Comparison of ENCODE assay signal across 23 cellular contexts in genomic region chr17:58470356-58470755, GRCh38. TPM values are rescaled to one million over a fixed set of nuclear protein-coding genes. Genes with fewer than 3 reads are reported as not detected.
DNase-seq lines count a peak whose midpoint lies in the region; ATAC-seq and TF ChIP-seq lines count a peak whose summit lies in the region.
"Had no signal": no experiment of that assay in that cellular context is flagged by ENCODE, and none has a peak within 500 bp of the region (broad histone marks: within the 10 kb centered on the region; RNA-seq: fewer than 3 reads in every experiment).

No MANE protein-coding gene starts in this region.

- TF ChIP-seq RAD21 in HCT116 (IDR thresholded peaks at IDR 0.05; ENCODE audit: low read depth) (no peak), IMR-90 (IDR thresholded peaks at IDR 0.05; ENCODE audit: low read length) (no peak)

- H3K9me2 ChIP-seq in HCT116 (ENCODE audit: insufficient read depth) = no peaks in the 10 kb centered on the region

- intact Hi-C loops in HCT116 (cut with micrococcal nuclease) = no loop called here
- intact Hi-C loops in IMR-90 (cut with micrococcal nuclease) = no loop called here

- H3K56ac ChIP-seq in IMR-90 (ENCODE audit: extremely low read depth, insufficient read depth, low read length) = no peak overlapping the region

- H2BK5ac ChIP-seq in IMR-90 (ENCODE audit: low read depth, low read length, poor library complexity, severe bottlenecking) = no peak overlapping the region

- H3K9me1 ChIP-seq in IMR-90 (ENCODE audit: insufficient read depth, low read length) = no peaks in the 10 kb centered on the region

- RAD21 ChIA-PET in HCT116 (lab: Charles Lee; ENCODE audit: low non-redundant PET in 1 of 2, low total read pairs in 2 of 2, uncharacterized antibody in 2 of 2, unreplicated experiment in 2 of 2) = no interaction called here

- no peaks in the 10 kb centered on the region for H3K79me1 ChIP-seq in IMR-90 (ENCODE audit: low read depth in 1 of 2, low read length in 2 of 2)

- in situ Hi-C loops in IMR-90 (cut with MboI; ENCODE audit: low sequenced_read_pairs) = no loop called here

- H3K36me3 ChIP-seq in HCT116 (ENCODE audit: control insufficient read depth in 1 of 2, insufficient read depth in 2 of 2, low read length in 2 of 2) (no peaks in the 10 kb centered on the region), IMR-90 (ENCODE audit: control insufficient read depth, insufficient read depth, low read length) (no peaks in the 10 kb centered on the region)
- H3K36me3 ChIP-seq: BE2C, BLaER1 had no signal

- H3K4me2 ChIP-seq in HCT116 (ENCODE audit: low read length) = no peak overlapping the region
- no peak overlapping the region for H3K4me2 ChIP-seq in IMR-90 (ENCODE audit: low read depth, low read length)
- H3K4me2 ChIP-seq: BLaER1 had no signal

- ATAC-seq in HCT116 (no peak), IMR-90 (ENCODE audit: low read depth) (no peak), GM18868 (IDR thresholded peaks at IDR 0.05; ENCODE audit: unreplicated experiment) (no peak)
- ATAC-seq: GM12878 had no signal

- CTCF ChIA-PET in HCT116 (lab: Charles Lee) = no interaction called here
- CTCF ChIA-PET in IMR-90 (lab: Yijun Ruan, JAX) = no interaction called here

- no peak overlapping the region for H3K14ac ChIP-seq in IMR-90 (replicated peaks; ENCODE audit: low read depth, low read length)

- H2BK20ac ChIP-seq in IMR-90 (ENCODE audit: low read depth, low read length) = no peak overlapping the region

- no peak overlapping the region for H4K91ac ChIP-seq in IMR-90 (ENCODE audit: insufficient read depth, low read depth, low read length)

- no peak overlapping the region for H2AK9ac ChIP-seq in IMR-90 (replicated peaks; ENCODE audit: low read depth, low read length, poor library complexity)

- H3K4ac ChIP-seq in IMR-90 (ENCODE audit: low read depth, low read length) = no peak overlapping the region

- H4K8ac ChIP-seq in IMR-90 (ENCODE audit: low read depth in 2 of 2, low read length in 2 of 2) = no peak overlapping the region

- POLR2A ChIA-PET in HCT116 (lab: Charles Lee) = no interaction called here
- POLR2A ChIA-PET in IMR-90 (lab: Charles Lee; ENCODE audit: unreplicated experiment) = no interaction called here

- dilution Hi-C loops in IMR-90 (cut with HindIII; ENCODE audit: low sequenced_read_pairs, unreplicated experiment) = no loop called here

- H4K20me1 ChIP-seq in HCT116 (ENCODE audit: insufficient read depth) (no peaks in the 10 kb centered on the region), IMR-90 (ENCODE audit: insufficient read depth, low read length) (no peaks in the 10 kb centered on the region)
- H4K20me1 ChIP-seq: BLaER1 had no signal

- no peaks in the 10 kb centered on the region for H3K79me2 ChIP-seq in HCT116 (ENCODE audit: insufficient read depth, low read length)

- H3K4me3 ChIP-seq in HCT116 (replicated peaks in 1 of 2; ENCODE audit: low read depth in 1 of 2, low read length in 2 of 2) (no peak overlapping the region), IMR-90 (ENCODE audit: insufficient read depth, low read depth, low read length) (no peak overlapping the region)
- H3K4me3 ChIP-seq: BLaER1, GM12878 had no signal

- H3K27ac ChIP-seq in HCT116 (ENCODE audit: low read depth, low read length) (no peak overlapping the region), IMR-90 (ENCODE audit: insufficient read depth, low read length) (no peak overlapping the region)
- H3K27ac ChIP-seq: BLaER1 had no signal

- H3K4me1 ChIP-seq in HCT116 (ENCODE audit: control insufficient read depth in 1 of 2, insufficient read depth in 2 of 2, low read length in 2 of 2) (no peaks in the 10 kb centered on the region), IMR-90 (ENCODE audit: control insufficient read depth, insufficient read depth, low read length) (no peaks in the 10 kb centered on the region)
- H3K4me1 ChIP-seq: BE2C, BLaER1 had no signal

- no peak overlapping the region for H2BK15ac ChIP-seq in IMR-90 (ENCODE audit: low read depth, low read length)

- H4K5ac ChIP-seq in IMR-90 (ENCODE audit: low read depth, low read length) = no peak overlapping the region

- H2BK120ac ChIP-seq in IMR-90 (ENCODE audit: low read depth, low read length) = no peak overlapping the region

- H3K9ac ChIP-seq in HCT116 (ENCODE audit: low read length) (no peak overlapping the region), IMR-90 (ENCODE audit: low read depth, low read length) (no peak overlapping the region)
- H3K9ac ChIP-seq: BLaER1 had no signal

- no CpG with 5 or more reads among the region's 6 CpGs for WGBS in IMR-90 (ENCODE audit: extremely low coverage in 2 of 2, insufficient read length in 1 of 2), 2 experiments

- H2AK5ac ChIP-seq in IMR-90 (ENCODE audit: low read depth, low read length) = no peak overlapping the region

- H3K27me3 ChIP-seq in HCT116 (ENCODE audit: insufficient read depth, low read length) = 0 out of 2 replicates have a peak, but pooled peaks cover 3% of the 10 kb centered on the region
- no peaks in the 10 kb centered on the region; the same call in 1 of the 2 replicates for H3K27me3 ChIP-seq in IMR-90 (ENCODE audit: control insufficient read depth, insufficient read depth, low read length)
- H3K27me3 ChIP-seq: BLaER1 had no signal

- no TSS peak for BruUV-seq in HCT116 (replicated peaks; lab: Mats Ljungman, UMichigan)
- no TSS peak for BruUV-seq in IMR-90 (replicated peaks; lab: Mats Ljungman, UMichigan)

- no peak for DNase-seq in HCT116 (ENCODE audit: low read depth, low spot score)
- DNase-seq in IMR-90 = no peak
- DNase-seq in dedifferentiated amniotic fluid mesenchymal stem cell (ENCODE audit: extremely low spot score) = no peak
- DNase-seq: 8988T; ACHN; BE2C; C1 segment of cervical spinal cord; CD4-positive, alpha-beta memory T cell; CD4-positive, CD25-positive, alpha-beta regulatory T cell; CD8-positive, alpha-beta memory T cell; COR-L47; DMS 273 treated with DMSO at 0.1 percent for 48 hours; DMS153; DMS53; DMS79; DND-41; EL; GDM1 had no signal

- H2AFZ ChIP-seq in HCT116 (ENCODE audit: low read depth, low read length, poor library complexity, severe bottlenecking) (peak overlapping the region; percentile 24), IMR-90 (replicated peaks; ENCODE audit: low read length, poor library complexity) (no peak overlapping the region)

- H3K9me3 ChIP-seq in HCT116 (ENCODE audit: control insufficient read depth in 1 of 2, insufficient read depth in 1 of 2, low read depth in 1 of 2, low read length in 2 of 2) (no peaks in the 10 kb centered on the region), IMR-90 (ENCODE audit: control insufficient read depth, insufficient read depth, low read length) (no peaks in the 10 kb centered on the region)
- H3K9me3 ChIP-seq: BE2C, BLaER1 had no signal

- TF ChIP-seq CTCF in HCT116 (IDR thresholded peaks at IDR 0.05 in 2 of 3, conservative IDR thresholded peaks at IDR 0.05 in 1 of 3; ENCODE audit: borderline replicate concordance in 1 of 3, insufficient read depth in 1 of 3, low read depth in 2 of 3, low read length in 2 of 3) = no peak
- no peak for TF ChIP-seq CTCF in IMR-90 (conservative IDR thresholded peaks at IDR 0.05; ENCODE audit: low read depth, low read length)

- H3K18ac ChIP-seq in IMR-90 (ENCODE audit: low read depth, low read length) = no peak overlapping the region

- H3K23ac ChIP-seq in IMR-90 (ENCODE audit: low read depth, low read length) = no peak overlapping the region

- no peak for TF ChIP-seq POLR2A in HCT116 (IDR thresholded peaks at IDR 0.05; ENCODE audit: borderline replicate concordance, extremely low read depth, insufficient read depth, insufficient read length)
- no peak for TF ChIP-seq POLR2A in IMR-90 (IDR thresholded peaks at IDR 0.05; ENCODE audit: low read depth, low read length)

TF ChIP-seq in IMR-90, 13 proteins besides CTCF, POLR2A, EP300 and RAD21:
- TF ChIP-seq NFE2L2 (IDR thresholded peaks at IDR 0.05; ENCODE audit: low read depth, low read length) = no peak
- TF ChIP-seq CEBPB (IDR thresholded peaks at IDR 0.05; ENCODE audit: low read depth, low read length) = peak; percentile 36; the same call in 1 of the 2 replicates

RNA-seq across cellular contexts. Expression of gene HSF5, which starts 17.9 kb away (rescaled TPM):
- total RNA-seq in HCT116 (2021; ENCODE audit: unreplicated experiment) = not detected
- polyA plus RNA-seq in HCT116 (2012) = not detected in 2 replicates
- total RNA-seq in IMR-90 (2012; rRNA removed) = not detected in 2 replicates
- polyA plus RNA-seq in IMR-90 (2012; rRNA removed) = not detected in 2 replicates
- polyA plus RNA-seq in IMR-90 (2012; cell fraction: cytosol; rRNA removed) = not detected in 2 replicates
- polyA plus RNA-seq in IMR-90 (2012; cell fraction: nucleus; rRNA removed; ENCODE audit: low replicate concordance) = not detected in 2 replicates
- total RNA-seq: G401 had no signal
- polyA plus RNA-seq: AG04450 had no signal

RNA-seq across cellular contexts. Expression of gene MTMR4, which starts 44.1 kb away (rescaled TPM):
- total RNA-seq in HCT116 (2021; ENCODE audit: unreplicated experiment) = 67.2 TPM
- polyA plus RNA-seq in HCT116 (2012) = 23.7 and 28.6 TPM in 2 replicates
- 42.5 and 60.0 TPM in 2 replicates for total RNA-seq in IMR-90 (2012; rRNA removed)
- 13.2 and 15.0 TPM in 2 replicates for polyA plus RNA-seq in IMR-90 (2012; rRNA removed)
- polyA plus RNA-seq in IMR-90 (2012; cell fraction: cytosol; rRNA removed) = 7.9 and 11.2 TPM in 2 replicates
- 22.1 and 32.8 TPM in 2 replicates for polyA plus RNA-seq in IMR-90 (2012; cell fraction: nucleus; rRNA removed; ENCODE audit: low replicate concordance)

RNA-seq across cellular contexts. Expression of gene RNF43, which starts 53.0 kb away (rescaled TPM):
- total RNA-seq in HCT116 (2021; ENCODE audit: unreplicated experiment) = 42.2 TPM
- 21.7 and 27.6 TPM in 2 replicates for polyA plus RNA-seq in HCT116 (2012)
- under 0.01 TPM in 2 replicates for total RNA-seq in IMR-90 (2012; rRNA removed)
- polyA plus RNA-seq in IMR-90 (2012; rRNA removed) = not detected in 2 replicates
- not detected in 2 replicates for polyA plus RNA-seq in IMR-90 (2012; cell fraction: cytosol; rRNA removed)
- 0.01 TPM in 1 of 2 replicates, not detected in the other for polyA plus RNA-seq in IMR-90 (2012; cell fraction: nucleus; rRNA removed; ENCODE audit: low replicate concordance)
- total RNA-seq: G401 had no signal
- polyA plus RNA-seq: AG04450 had no signal

Comparison
In these comparisons a context has a peak if more than half of its experiments do, and no peak if none do; other contexts are left out.
1. RNA of gene RNF43, which starts 53.0 kb away (total RNA-seq): 42.2 TPM in HCT116 (single experiment); under 0.01 TPM in IMR-90; every median in the first group is over 10 times any median in the second.